ENCODE assay signal across 39 cellular contexts in the genomic region with DNA sequence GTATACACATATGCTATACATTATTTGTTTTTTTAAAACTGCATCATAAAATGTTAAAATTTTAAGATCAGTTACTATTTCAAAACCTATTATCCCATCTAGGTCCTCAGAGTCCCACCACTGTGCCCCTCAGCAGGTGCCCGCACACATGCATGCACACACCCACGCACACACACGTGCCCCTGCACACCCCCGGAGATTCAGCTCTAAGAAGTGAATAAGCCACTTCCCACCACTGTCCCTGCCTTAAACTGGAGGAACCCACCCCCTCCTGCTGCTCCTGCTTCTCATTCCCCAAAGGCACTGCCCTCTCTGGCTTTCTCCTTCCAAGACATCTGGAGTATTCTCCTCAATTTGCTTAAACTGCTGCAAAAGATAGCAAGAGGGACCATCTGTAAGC. TPM values are rescaled to one million over a fixed set of nuclear protein-coding genes. Genes with fewer than 3 reads are reported as not detected.
"Had no signal": no experiment of that assay in that cellular context is flagged by ENCODE, and none has a peak within 500 bp of the region (broad histone marks: within the 10 kb centered on the region; RNA-seq: fewer than 3 reads in every experiment).

No MANE protein-coding gene starts in this region.

- DNase-seq: activated CD4-positive, alpha-beta memory T cell treated with anti-CD3 and anti-CD28 coated beads, Interleukin-2, amount 10 ng/mL, durations not matched to agents 7 days and 5 days; activated CD4-positive, alpha-beta T cell treated with anti-CD3 and anti-CD28 coated beads for 1 hour; activated CD4-positive, alpha-beta T cell treated with anti-CD3 and anti-CD28 coated beads for 48 hours; activated CD4-positive, CD25-positive, alpha-beta regulatory T cell; activated CD8-positive, alpha-beta memory T cell treated with anti-CD3 and anti-CD28 coated beads for 24 hours; activated CD8-positive, alpha-beta memory T cell treated with anti-CD3 and anti-CD28 coated beads, Interleukin-2, amount 10 ng/mL, durations not matched to agents 7 days and 5 days; activated CD8-positive, alpha-beta memory T cell treated with anti-CD3 and anti-CD28 coated beads, Interleukin-2, amount 50 U/mL, for 48 hours; activated effector memory CD4-positive, alpha-beta T cell treated with Interleukin-2 at 50 U/mL for 16 hours; activated naive CD4-positive, alpha-beta T cell treated with anti-CD3 and anti-CD28 coated beads, Interleukin-2, amount 10 ng/mL, durations not matched to agents 7 days and 5 days; activated T-cell treated with anti-CD3 and anti-CD28 coated beads, Interleukin-2, amount 50 U/mL, for 48 hours; amniotic stem cell; aorta; brain microvascular endothelial cell; central memory CD4-positive, alpha-beta T cell; Karpas-422; KBM-7; MG63; NCI-H1048; NCI-H1105 treated with DMSO at 0.1 percent for 48 hours; NCI-H1436; NCI-H1694; NCI-H1930; NCI-H2081 treated with DMSO at 0.1 percent for 48 hours; NCI-H226; NCI-H526; NCI-H748 treated with DMSO at 0.1 percent for 48 hours; NK-92 treated with Interleukin-12 subunit alpha and Interleukin-12 subunit beta, amount 100 ng/mL, for 24 hours; SIG-M5; SW 1271; T-helper 1 cell; T-helper 2 cell; T-helper 9 cell; WERI-Rb-1 had no signal

- H3K4me3 ChIP-seq: MG63 had no signal

- H3K36me3 ChIP-seq: brain microvascular endothelial cell, MG63, WERI-Rb-1 had no signal

- H3K27me3 ChIP-seq: brain microvascular endothelial cell, MG63 had no signal

- H3K36me3 Mint-ChIP-seq: activated CD8-positive, alpha-beta memory T cell treated with anti-CD3 and anti-CD28 coated beads, Interleukin-2, amount 10 ng/mL, durations not matched to agents 7 days and 5 days; activated naive CD4-positive, alpha-beta T cell treated with anti-CD3 and anti-CD28 coated beads, Interleukin-2, amount 10 ng/mL, durations not matched to agents 7 days and 5 days; activated naive CD8-positive, alpha-beta T cell; IgD-negative memory B cell had no signal

- ATAC-seq: activated CD8-positive, alpha-beta memory T cell treated with anti-CD3 and anti-CD28 coated beads, Interleukin-2, amount 10 ng/mL, durations not matched to agents 7 days and 5 days; Panc1; Right ventricle myocardium inferior; SK-N-SH treated with all-trans-retinoic acid at 6 μM for 48 hours had no signal

- H3K4me3 Mint-ChIP-seq: activated CD4-positive, alpha-beta memory T cell treated with anti-CD3 and anti-CD28 coated beads, Interleukin-2, amount 10 ng/mL, durations not matched to agents 7 days and 5 days; activated CD8-positive, alpha-beta memory T cell treated with anti-CD3 and anti-CD28 coated beads, Interleukin-2, amount 10 ng/mL, durations not matched to agents 7 days and 5 days; activated naive CD4-positive, alpha-beta T cell treated with anti-CD3 and anti-CD28 coated beads, Interleukin-2, amount 10 ng/mL, durations not matched to agents 7 days and 5 days; activated naive CD8-positive, alpha-beta T cell; IgD-negative memory B cell had no signal

- H3K27ac ChIP-seq: brain microvascular endothelial cell, WERI-Rb-1 had no signal

- H3K9me3 Mint-ChIP-seq: activated CD4-positive, alpha-beta memory T cell treated with anti-CD3 and anti-CD28 coated beads, Interleukin-2, amount 10 ng/mL, durations not matched to agents 7 days and 5 days; activated naive CD4-positive, alpha-beta T cell treated with anti-CD3 and anti-CD28 coated beads, Interleukin-2, amount 10 ng/mL, durations not matched to agents 7 days and 5 days; IgD-negative memory B cell had no signal

- H3K27ac Mint-ChIP-seq: activated CD4-positive, alpha-beta memory T cell treated with anti-CD3 and anti-CD28 coated beads, Interleukin-2, amount 10 ng/mL, durations not matched to agents 7 days and 5 days; activated CD8-positive, alpha-beta memory T cell treated with anti-CD3 and anti-CD28 coated beads, Interleukin-2, amount 10 ng/mL, durations not matched to agents 7 days and 5 days; activated naive CD4-positive, alpha-beta T cell treated with anti-CD3 and anti-CD28 coated beads, Interleukin-2, amount 10 ng/mL, durations not matched to agents 7 days and 5 days; activated naive CD8-positive, alpha-beta T cell; IgD-negative memory B cell had no signal

- H3K9me3 ChIP-seq: MG63 had no signal

RNA-seq across cellular contexts. Expression of gene CASS4, which starts 58.7 kb away (rescaled TPM):
- total RNA-seq: SK-MEL-5 had no signal
